15 cellular contexts compared by ENCODE assay signal in the genomic region with DNA sequence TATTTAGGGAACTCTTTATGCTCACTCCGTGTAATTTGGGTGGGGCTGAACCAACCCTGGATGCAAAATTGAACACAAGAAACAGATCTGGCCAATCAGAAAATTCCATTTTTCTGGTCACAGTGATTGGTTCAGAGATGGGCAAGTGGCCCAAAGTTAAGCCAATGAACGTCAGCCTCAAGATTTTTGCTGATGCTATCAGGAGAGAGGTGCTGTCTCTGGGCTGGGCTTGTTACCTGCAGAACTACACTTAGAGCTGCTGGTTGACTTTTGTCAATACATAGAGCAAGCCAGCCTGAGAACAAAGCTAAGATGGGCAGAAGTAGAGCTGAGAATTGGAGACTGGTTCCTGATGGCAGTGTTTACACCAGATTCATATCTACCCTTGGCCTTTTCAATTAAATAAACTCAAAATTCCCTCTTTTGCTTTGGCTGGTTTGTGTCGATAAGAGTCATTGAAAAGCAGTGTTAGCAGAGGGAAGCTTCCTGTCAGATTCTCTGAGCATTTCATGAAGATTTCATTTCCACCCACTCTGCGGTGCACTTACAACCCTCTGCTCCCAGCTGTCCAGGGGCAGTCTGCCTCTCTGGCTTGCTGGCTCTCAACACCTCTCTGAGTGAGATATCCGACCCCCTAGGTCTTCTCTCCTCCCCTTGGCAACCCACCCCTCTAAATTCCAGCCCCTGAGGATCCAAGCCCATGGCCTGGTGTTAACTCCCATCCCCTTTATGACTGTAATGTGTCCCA.
DNase-seq lines count a peak whose midpoint lies in the region; ATAC-seq and TF ChIP-seq lines count a peak whose summit lies in the region.
"Had no signal": no experiment of that assay in that cellular context is flagged by ENCODE, and none has a peak within 500 bp of the region (broad histone marks: within the 10 kb centered on the region; RNA-seq: fewer than 3 reads in every experiment).

No MANE protein-coding gene starts in this region.

- H4K20me1 ChIP-seq in BLaER1 treated with 17β-estradiol and CSF1 and Interleukin-3, amounts not matched to agents 10 nM and 100 nM: no peaks in the 10 kb centered on the region
- no peaks in the 10 kb centered on the region for H4K20me1 ChIP-seq in Karpas-422 (ENCODE audit: insufficient read depth, low read depth, low read length)

- H3K9me3 Mint-ChIP-seq in T-cell: peaks cover 0 to 11% (median 10%) of the 10 kb centered on the region in 3 donors

- CTCF ChIA-PET in T-cell (lab: Charles Lee): no interaction called here

- ATAC-seq in Right ventricle myocardium superior (ENCODE audit: poor library complexity): peak; percentile 13
- ATAC-seq in T-cell (replicated peaks in 1 of 4): no peak

- TF ChIP-seq CTCF in parathyroid adenoma (IDR thresholded peaks at IDR 0.05) (no peak), spleen (IDR thresholded peaks at IDR 0.05 in 8 of 11, conservative IDR thresholded peaks at IDR 0.05 in 3 of 11) (no peak)

- H3K27ac Mint-ChIP-seq in T-cell: no peak overlapping the region
- H3K27ac Mint-ChIP-seq: B cell had no signal

- H3K4me1 ChIP-seq in BLaER1 treated with 17β-estradiol and CSF1 and Interleukin-3, amounts not matched to agents 10 nM and 100 nM: peaks cover 0 to 44% (median 21%) of the 10 kb centered on the region in 10 experiments; a peak in 13 of 20 replicates
- peaks cover 12% of the 10 kb centered on the region for H3K4me1 ChIP-seq in Karpas-422 (ENCODE audit: low read length)
- H3K4me1 ChIP-seq in parathyroid adenoma: peaks cover 22% of the 10 kb centered on the region
- H3K4me1 ChIP-seq in spleen: peaks cover 0 to 26% (median 5%) of the 10 kb centered on the region in 6 donors
- H3K4me1 ChIP-seq: HAP-1 had no signal

- H2AFZ ChIP-seq in Karpas-422 (ENCODE audit: low read length) (no peak overlapping the region), parathyroid adenoma (peak overlapping the region; percentile 36)

- no peak overlapping the region for H3K4me3 Mint-ChIP-seq in T-cell
- H3K4me3 Mint-ChIP-seq: B cell had no signal

- peak overlapping the region in 6 of 11 experiments; percentile 16 to 66 (median 58); a peak in 9 of 22 replicates for H3K27ac ChIP-seq in BLaER1 treated with 17β-estradiol and CSF1 and Interleukin-3, amounts not matched to agents 10 nM and 100 nM
- H3K27ac ChIP-seq in Karpas-422 (ENCODE audit: low read length) (no peak overlapping the region), parathyroid adenoma (peak overlapping the region; percentile 60), spleen (peak overlapping the region in 2 of 8 donors; percentile 29 to 65)
- H3K27ac ChIP-seq: SK-N-MC had no signal

- WGBS in spleen, 5 donors: 58 to 77% (median 71%) methylated on average over 5 of the region's 5 CpGs

- TF ChIP-seq POLR2A in spleen (IDR thresholded peaks at IDR 0.05): no peak

- POLR2A ChIA-PET in T-cell (lab: Charles Lee): no interaction called here

- H3K27me3 Mint-ChIP-seq in T-cell: peaks cover 0 to 2% of the 10 kb centered on the region in 2 donors

- no peak overlapping the region for H3K4me3 ChIP-seq in BLaER1 treated with 17β-estradiol and CSF1 and Interleukin-3, amounts not matched to agents 10 nM and 100 nM
- no peak overlapping the region for H3K4me3 ChIP-seq in Karpas-422 (ENCODE audit: low read length)
- no peak overlapping the region for H3K4me3 ChIP-seq in parathyroid adenoma (ENCODE audit: low read depth, low read length)
- no peak overlapping the region for H3K4me3 ChIP-seq in spleen
- H3K4me3 ChIP-seq: HAP-1, SK-N-MC had no signal

- peak overlapping the region in 4 of 11 experiments; percentile 6 to 19 (median 8); a peak in 2 of 22 replicates for H3K9ac ChIP-seq in BLaER1 treated with 17β-estradiol and CSF1 and Interleukin-3, amounts not matched to agents 10 nM and 100 nM
- H3K9ac ChIP-seq in Karpas-422 (ENCODE audit: low read length) (no peak overlapping the region), parathyroid adenoma (no peak overlapping the region)

- DNase-seq in Karpas-422 (peak; percentile 74), Right ventricle myocardium superior (no peak), T-cell (no peak), SK-N-DZ (ENCODE audit: low spot score) (no peak), spleen (no peak), NCI-H187 (lab: John Stamatoyannopoulos, UW) (no peak)
- DNase-seq: DMS153, NCI-H2107, NCI-H345, NCI-H69 had no signal

- H3K4me1 Mint-ChIP-seq in T-cell: peaks cover 0 to 4% (median 0%) of the 10 kb centered on the region in 3 donors

- no peaks in the 10 kb centered on the region for H3K9me2 ChIP-seq in Karpas-422 (replicated peaks; ENCODE audit: insufficient read depth, low read length)

- H3K27me3 ChIP-seq in BLaER1 treated with 17β-estradiol and CSF1 and Interleukin-3, amounts not matched to agents 10 nM and 100 nM: no peaks in the 10 kb centered on the region
- H3K27me3 ChIP-seq in Karpas-422 (ENCODE audit: low read length) (no peaks in the 10 kb centered on the region), parathyroid adenoma (ENCODE audit: control insufficient read depth, insufficient read depth, low read length) (no peaks in the 10 kb centered on the region), spleen (replicated peaks in 1 of 7) (no peaks in the 10 kb centered on the region)

- peak overlapping the region in 6 of 11 experiments; percentile 48 to 84 (median 77); a peak in 13 of 22 replicates for H3K4me2 ChIP-seq in BLaER1 treated with 17β-estradiol and CSF1 and Interleukin-3, amounts not matched to agents 10 nM and 100 nM
- H3K4me2 ChIP-seq in Karpas-422 (ENCODE audit: low read depth, low read length, poor library complexity, severe bottlenecking): no peak overlapping the region
- H3K4me2 ChIP-seq in parathyroid adenoma (ENCODE audit: low read length): peak overlapping the region; percentile 36

- H3K36me3 Mint-ChIP-seq in T-cell: peaks cover 4% of the 10 kb centered on the region

- no peaks in the 10 kb centered on the region for H3K36me3 ChIP-seq in BLaER1 treated with 17β-estradiol and CSF1 and Interleukin-3, amounts not matched to agents 10 nM and 100 nM
- H3K36me3 ChIP-seq in Karpas-422 (ENCODE audit: insufficient read depth, low read length) (no peaks in the 10 kb centered on the region), parathyroid adenoma (ENCODE audit: control insufficient read depth, insufficient read depth, low read length) (no peaks in the 10 kb centered on the region), spleen (no peaks in the 10 kb centered on the region)
- H3K36me3 ChIP-seq: HAP-1 had no signal

- H3K9me3 ChIP-seq in BLaER1 treated with 17β-estradiol and CSF1 and Interleukin-3, amounts not matched to agents 10 nM and 100 nM (replicated peaks in 1 of 11): peaks cover 0 to 24% (median 16%) of the 10 kb centered on the region in 11 experiments; a peak in 20 of 22 replicates
- H3K9me3 ChIP-seq in Karpas-422 (ENCODE audit: low read length): peaks cover 4% of the 10 kb centered on the region; the same call in 1 of the 2 replicates
- H3K9me3 ChIP-seq in parathyroid adenoma (ENCODE audit: control insufficient read depth, low read length): no peaks in the 10 kb centered on the region
- H3K9me3 ChIP-seq in spleen: peaks cover 0 to 23% (median 20%) of the 10 kb centered on the region in 8 donors

- intact Hi-C loops in Right ventricle myocardium superior (cut with DNase I): no loop called here
- intact Hi-C loops in spleen (cut with DNase I; ENCODE audit: low total_unique reads): no loop called here

- H3K79me2 ChIP-seq in Karpas-422 (ENCODE audit: low read length): no peaks in the 10 kb centered on the region
- H3K79me2 ChIP-seq in parathyroid adenoma: no peaks in the 10 kb centered on the region
